In the genomic region with DNA sequence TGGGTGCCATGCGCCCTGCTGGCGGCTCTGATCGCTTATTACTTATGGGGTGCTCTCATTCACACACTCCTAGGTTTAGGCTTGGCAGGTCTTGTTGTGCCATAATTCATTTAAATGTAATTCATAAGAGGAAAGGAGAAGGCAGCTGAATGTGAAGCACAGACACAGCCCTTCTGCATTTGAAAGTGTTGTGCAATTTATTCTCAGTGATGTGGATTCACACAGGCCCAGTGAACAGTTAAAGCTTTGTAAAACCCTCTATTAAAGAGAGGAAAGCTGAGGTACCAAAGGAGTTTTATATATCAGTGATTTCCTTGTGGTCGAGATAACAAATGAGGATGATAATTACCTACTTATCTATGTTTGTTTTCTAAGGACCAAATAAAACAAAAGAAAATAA, we compare ENCODE assay signal across 16 cellular contexts.
"Had no signal": no experiment of that assay in that cellular context is flagged by ENCODE, and none has a peak within 500 bp of the region (broad histone marks: within the 10 kb centered on the region; RNA-seq: fewer than 3 reads in every experiment).

No MANE protein-coding gene starts in this region.

- H3K27ac ChIP-seq: body of pancreas, esophagus squamous epithelium, left ventricle myocardium inferior, pancreas, thoracic aorta had no signal

- H3K4me1 ChIP-seq: body of pancreas, left ventricle myocardium inferior had no signal

- H3K36me3 ChIP-seq: esophagus squamous epithelium, left ventricle myocardium inferior, pancreas, thoracic aorta had no signal

- H3K9me3 ChIP-seq: body of pancreas, esophagus squamous epithelium, left ventricle myocardium inferior, pancreas, thoracic aorta had no signal

- H3K4me3 ChIP-seq: body of pancreas, esophagus squamous epithelium, left ventricle myocardium inferior, pancreas, thoracic aorta had no signal

- H3K27me3 ChIP-seq: body of pancreas, esophagus squamous epithelium, pancreas had no signal

- DNase-seq: activated CD4-positive, alpha-beta T cell treated with anti-CD3 and anti-CD28 coated beads, Interleukin-2, amount 10 ng/mL, durations not matched to agents 24 days and 14 days; activated CD8-positive, alpha-beta T cell treated with anti-CD3 and anti-CD28 coated beads for 36 hours; activated naive CD4-positive, alpha-beta T cell treated with Interleukin-2 at 50 U/mL for 16 hours; activated naive CD8-positive, alpha-beta T cell treated with anti-CD3 and anti-CD28 coated beads, Interleukin-2, amount 10 ng/mL, durations not matched to agents 7 days and 5 days; activated T-cell treated with anti-CD3 and anti-CD28 coated beads, Interleukin-2, amount 50 U/mL, for 1 hour; body of pancreas; caudate nucleus; effector memory CD8-positive, alpha-beta T cell; esophagus squamous epithelium; immature natural killer cell; kidney glomerular epithelial cell; left ventricle myocardium inferior; mammary epithelial cell; pancreas; stimulated activated CD4-positive, alpha-beta T cell treated with anti-CD3 and anti-CD28 coated beads, Interleukin-4, amount 100 ng/mL, for 4 hours had no signal
